ENCODE assay signal across 9 cellular contexts in genomic region chr18:5890261-5890605, GRCh38. TPM values are rescaled to one million over a fixed set of nuclear protein-coding genes. Genes with fewer than 3 reads are reported as not detected.
A peak's percentile ranks its signal among the peaks of the same experiment; 100 is the strongest.
DNase-seq lines count a peak whose midpoint lies in the region; ATAC-seq and TF ChIP-seq lines count a peak whose summit lies in the region.
"Had no signal": no experiment of that assay in that cellular context is flagged by ENCODE, and none has a peak within 500 bp of the region (broad histone marks: within the 10 kb centered on the region; RNA-seq: fewer than 3 reads in every experiment).

No MANE protein-coding gene starts in this region.

- TF ChIP-seq CTCF in gastroesophageal sphincter (IDR thresholded peaks at IDR 0.05) (no peak), sigmoid colon (IDR thresholded peaks at IDR 0.05) (no peak), Caco-2 (IDR thresholded peaks at IDR 0.05; ENCODE audit: insufficient read depth in 1 of 2, low read depth in 1 of 2, low read length in 1 of 2, severe bottlenecking in 1 of 2, unreplicated experiment in 1 of 2) (no peak)

- no TSS peak for BruUV-seq in Caco-2 (replicated peaks; lab: Mats Ljungman, UMichigan)

- H3K27ac ChIP-seq in gastroesophageal sphincter (no peak overlapping the region), sigmoid colon (no peak overlapping the region)

- peaks cover 24% of the 10 kb centered on the region for H3K27me3 Mint-ChIP-seq in Caco-2 (ENCODE audit: insufficient read depth, unreplicated experiment)

- POLR2A ChIA-PET in Caco-2 (lab: Charles Lee), result no interaction called here

- H3K9me3 ChIP-seq in gastroesophageal sphincter, result no peaks in the 10 kb centered on the region
- no peaks in the 10 kb centered on the region for H3K9me3 ChIP-seq in sigmoid colon
- H3K9me3 ChIP-seq in Caco-2, result no peaks in the 10 kb centered on the region

- ATAC-seq in GM19351 (IDR thresholded peaks at IDR 0.05; ENCODE audit: unreplicated experiment) (peak; percentile 24), HG03064 (IDR thresholded peaks at IDR 0.05; ENCODE audit: low read depth, unreplicated experiment) (peak; percentile 10), gastroesophageal sphincter (peak; percentile 7), GM19467 (IDR thresholded peaks at IDR 0.05; ENCODE audit: unreplicated experiment) (no peak)

- H3K4me3 Mint-ChIP-seq in Caco-2 (ENCODE audit: unreplicated experiment), result no peak overlapping the region

- TF ChIP-seq POLR2A in gastroesophageal sphincter (IDR thresholded peaks at IDR 0.05), result no peak
- no peak for TF ChIP-seq POLR2A in sigmoid colon (IDR thresholded peaks at IDR 0.05)

- TF ChIP-seq EP300 in gastroesophageal sphincter (IDR thresholded peaks at IDR 0.05) (no peak), sigmoid colon (IDR thresholded peaks at IDR 0.05) (no peak)

- H3K36me3 Mint-ChIP-seq in Caco-2 (ENCODE audit: insufficient read depth, unreplicated experiment), result no peaks in the 10 kb centered on the region

- CTCF ChIA-PET in Caco-2 (lab: Charles Lee), result interaction anchor here (0.6 kb wide), 1 partner anchor 317 kb away, joined by 5 read pairs; no protein-coding TSS in a partner anchor

- H3K9me3 Mint-ChIP-seq in Caco-2 (ENCODE audit: unreplicated experiment), result no peaks in the 10 kb centered on the region

- no peaks in the 10 kb centered on the region for H3K4me1 Mint-ChIP-seq in Caco-2 (ENCODE audit: low read depth, unreplicated experiment)

- DNase-seq in sigmoid colon, result no peak
- no peak for DNase-seq in RPMI8226
- DNase-seq in Caco-2, result no peak
- no peak for DNase-seq in pons (ENCODE audit: low spot score)

- H3K4me1 ChIP-seq in gastroesophageal sphincter, result peaks cover 0 to 28% (median 9%) of the 10 kb centered on the region in 3 donors
- H3K4me1 ChIP-seq in sigmoid colon, result peaks cover 0 to 25% (median 21%) of the 10 kb centered on the region in 4 donors
- no peaks in the 10 kb centered on the region for H3K4me1 ChIP-seq in Caco-2

- H3K4me3 ChIP-seq in gastroesophageal sphincter (peak overlapping the region in 1 of 2 donors; percentile 56), sigmoid colon (peak overlapping the region in 3 of 4 donors; percentile 39 to 52 (median 50)), Caco-2 (ENCODE audit: low read depth, low read length) (no peak overlapping the region)

- peaks cover 72% of the 10 kb centered on the region for H3K27me3 ChIP-seq in gastroesophageal sphincter
- H3K27me3 ChIP-seq in sigmoid colon, result peaks cover 29 to 61% (median 34%) of the 10 kb centered on the region in 3 donors
- peaks cover 6% of the 10 kb centered on the region; the same call in 1 of the 2 replicates for H3K27me3 ChIP-seq in Caco-2 (replicated peaks; ENCODE audit: control insufficient read depth, insufficient read depth, low read length)

- intact Hi-C loops in sigmoid colon (cut with DNase I), result no loop called here
- intact Hi-C loops in Caco-2 (cut with micrococcal nuclease; ENCODE audit: unreplicated experiment), result no loop called here

- H3K36me3 ChIP-seq in gastroesophageal sphincter (no peaks in the 10 kb centered on the region), sigmoid colon (no peaks in the 10 kb centered on the region), Caco-2 (ENCODE audit: control insufficient read depth, insufficient read depth, low read length) (no peaks in the 10 kb centered on the region)

- H3K27ac Mint-ChIP-seq in Caco-2 (ENCODE audit: unreplicated experiment), result no peak overlapping the region

- WGBS in gastroesophageal sphincter (ENCODE audit: low coverage in 1 of 2), 2 donors, result 30 to 36% methylated on average over 2 to 7 of the region's 26 CpGs
- WGBS in sigmoid colon, 2 donors, result 6 to 10% methylated on average over 26 of the region's 26 CpGs

RNA-seq across cellular contexts. Expression of gene TMEM200C, which starts 5.1 kb away (rescaled TPM):
- total RNA-seq in gastroesophageal sphincter, result under 1 TPM; under 0.01 to 0.16 (median 0.13) TPM
- under 1 TPM; under 0.01 to 0.95 (median 0.61) TPM for total RNA-seq in sigmoid colon
- polyA plus RNA-seq in sigmoid colon, result under 1 TPM in 1 of 3 donors, not detected in 2; 0.58 TPM
- total RNA-seq in Caco-2 (2022), result 0.05 TPM in 1 of 2 replicates, not detected in the other
- total RNA-seq: RPMI7951 had no signal
